12 cellular contexts compared by ENCODE assay signal in the genomic region with DNA sequence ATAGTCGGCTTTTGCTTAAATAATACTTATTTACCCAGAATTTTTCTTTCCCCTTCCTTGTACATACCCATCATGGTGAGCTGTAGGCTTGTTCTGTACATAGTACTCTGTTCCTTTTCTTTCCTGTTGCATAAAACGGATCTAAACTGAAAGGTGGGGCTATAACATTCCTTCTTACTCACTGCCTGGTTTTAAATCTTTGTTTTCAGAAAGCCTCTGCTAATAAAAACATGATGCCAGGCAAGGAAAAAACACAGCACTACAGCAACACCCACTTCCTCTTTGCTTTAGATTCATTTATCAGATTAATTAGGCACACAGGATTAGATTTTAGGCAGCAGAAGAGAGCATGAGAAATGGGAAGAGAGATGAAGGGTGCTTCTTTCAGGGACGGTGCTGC. TPM values are rescaled to one million over a fixed set of nuclear protein-coding genes. Genes with fewer than 3 reads are reported as not detected.
DNase-seq lines count a peak whose midpoint lies in the region; ATAC-seq and TF ChIP-seq lines count a peak whose summit lies in the region.
"Had no signal": no experiment of that assay in that cellular context is flagged by ENCODE, and none has a peak within 500 bp of the region (broad histone marks: within the 10 kb centered on the region; RNA-seq: fewer than 3 reads in every experiment).

No MANE protein-coding gene starts in this region.

- H3K27ac ChIP-seq in A673 (ENCODE audit: low read depth, low read length, poor library complexity, severe bottlenecking) (peak overlapping the region; percentile 27), HUES64 (ENCODE audit: low read depth, low read length) (0 out of 2 replicates have a peak overlapping the region, but pooled peaks have one; percentile 97)

- no peaks in the 10 kb centered on the region for H3K9me3 Mint-ChIP-seq in mesothelial cell of epicardium
- no peaks in the 10 kb centered on the region for H3K9me3 Mint-ChIP-seq in activated CD4-positive, alpha-beta T cell treated with anti-CD3 and anti-CD28 coated beads for 36 hours (ENCODE audit: low read depth)

- H3K27me3 ChIP-seq in A673 (replicated peaks; ENCODE audit: insufficient read depth, low read depth, low read length, poor library complexity) = no peaks in the 10 kb centered on the region
- no peaks in the 10 kb centered on the region for H3K27me3 ChIP-seq in HUES64 (ENCODE audit: insufficient read depth, low read length)

- H3K9ac ChIP-seq in HUES64 (ENCODE audit: low read depth, low read length) = no peak overlapping the region

- H3K36me3 Mint-ChIP-seq in mesothelial cell of epicardium = peaks cover 30% of the 10 kb centered on the region
- H3K36me3 Mint-ChIP-seq in activated CD4-positive, alpha-beta T cell treated with anti-CD3 and anti-CD28 coated beads for 36 hours (ENCODE audit: low read depth) = peaks cover 52% of the 10 kb centered on the region

- ATAC-seq in activated CD4-positive, alpha-beta T cell treated with anti-CD3 and anti-CD28 coated beads for 36 hours = no peak

- CTCF ChIA-PET in A673 (lab: Charles Lee) = no interaction called here
- CTCF ChIA-PET in activated CD4-positive, alpha-beta T cell treated with anti-CD3 and anti-CD28 coated beads for 36 hours (lab: Charles Lee) = no interaction called here

- TF ChIP-seq CTCF in A673 (conservative IDR thresholded peaks at IDR 0.05; ENCODE audit: low read depth, low read length) (no peak), cardiac fibroblast (IDR thresholded peaks at IDR 0.05; ENCODE audit: low read depth, low read length) (no peak), mesothelial cell of epicardium (IDR thresholded peaks at IDR 0.05; ENCODE audit: unreplicated experiment) (no peak)

- POLR2A ChIA-PET in A673 (lab: Charles Lee; ENCODE audit: low non-redundant PET) = no interaction called here
- POLR2A ChIA-PET in activated CD4-positive, alpha-beta T cell treated with anti-CD3 and anti-CD28 coated beads for 36 hours (lab: Charles Lee) = no interaction called here

- no peaks in the 10 kb centered on the region for H3K36me3 ChIP-seq in A673 (ENCODE audit: insufficient read depth, low read length, poor library complexity, severe bottlenecking)
- H3K36me3 ChIP-seq in HUES64 (ENCODE audit: insufficient read depth, low read length) = peaks cover 55% of the 10 kb centered on the region

- H3K9me3 ChIP-seq in A673 (ENCODE audit: low read depth, low read length, poor library complexity, severe bottlenecking) (no peaks in the 10 kb centered on the region), HUES64 (ENCODE audit: insufficient read depth, low read depth, low read length) (no peaks in the 10 kb centered on the region)

- no peaks in the 10 kb centered on the region for H3K27me3 Mint-ChIP-seq in mesothelial cell of epicardium (ENCODE audit: low read depth)
- no peaks in the 10 kb centered on the region for H3K27me3 Mint-ChIP-seq in activated CD4-positive, alpha-beta T cell treated with anti-CD3 and anti-CD28 coated beads for 36 hours

- intact Hi-C loops in A673 (cut with micrococcal nuclease; ENCODE audit: unreplicated experiment) = no loop called here
- intact Hi-C loops in activated CD4-positive, alpha-beta T cell treated with anti-CD3 and anti-CD28 coated beads for 36 hours (cut with DNase I, micrococcal nuclease) = no loop called here

- H3K4me3 ChIP-seq in A673 (ENCODE audit: low read depth, low read length, poor library complexity, severe bottlenecking) = no peak overlapping the region
- H3K4me3 ChIP-seq in HUES64 (ENCODE audit: low read length) = no peak overlapping the region
- no peak overlapping the region for H3K4me3 ChIP-seq in cardiac fibroblast (replicated peaks in 1 of 2; ENCODE audit: low read depth in 2 of 2, low read length in 2 of 2)

- 92% methylated on average over 3 of the region's 3 CpGs for WGBS in HUES64

- DNase-seq in A673 (ENCODE audit: low spot score) (peak; percentile 42), cardiac fibroblast (ENCODE audit: low read depth in 2 of 2) (peak; percentile 70 to 83), mesothelial cell of epicardium (ENCODE audit: low spot score in 2 of 2, unreplicated experiment in 2 of 2) (no peak), NCI-H1694 (lab: John Stamatoyannopoulos, UW) (no peak), DMS153 (lab: John Stamatoyannopoulos, UW) (no peak), NCI-H2029 (lab: John Stamatoyannopoulos, UW) (no peak)
- DNase-seq in activated CD4-positive, alpha-beta T cell treated with anti-CD3 and anti-CD28 coated beads for 36 hours = no peak
- DNase-seq: effector CD4-positive, alpha-beta T cell; H7; NCI-H1436 treated with DMSO at 0.1 percent for 48 hours; stimulated activated naive CD4-positive, alpha-beta T cell treated with Interleukin-2 at 50 U/mL for 16 hours had no signal

- no TSS peak for BruUV-seq in A673 (replicated peaks; lab: Mats Ljungman, UMichigan)

- peak overlapping the region; percentile 62 for H3K27ac Mint-ChIP-seq in mesothelial cell of epicardium
- no peak overlapping the region for H3K27ac Mint-ChIP-seq in activated CD4-positive, alpha-beta T cell treated with anti-CD3 and anti-CD28 coated beads for 36 hours

- peaks cover 41% of the 10 kb centered on the region for H3K4me1 ChIP-seq in A673 (ENCODE audit: insufficient read depth, low read length, poor library complexity, severe bottlenecking)
- H3K4me1 ChIP-seq in HUES64 (ENCODE audit: insufficient read depth, low read length) = peaks cover 35% of the 10 kb centered on the region

- H3K4me1 Mint-ChIP-seq in mesothelial cell of epicardium = peaks cover 20% of the 10 kb centered on the region
- peaks cover 22% of the 10 kb centered on the region for H3K4me1 Mint-ChIP-seq in activated CD4-positive, alpha-beta T cell treated with anti-CD3 and anti-CD28 coated beads for 36 hours

- no peak overlapping the region for H3K4me3 Mint-ChIP-seq in mesothelial cell of epicardium
- no peak overlapping the region for H3K4me3 Mint-ChIP-seq in activated CD4-positive, alpha-beta T cell treated with anti-CD3 and anti-CD28 coated beads for 36 hours

RNA-seq across cellular contexts. Expression of a gene that starts 19.6 kb away (rescaled TPM):
- total RNA-seq in A673 (2021) (1.1 and 1.9 TPM in 2 replicates), mesothelial cell of epicardium (35.0 to 36.5 TPM (median 35.8 TPM) in 3 replicates)
- 7.7 TPM for polyA plus RNA-seq in HUES64 (2013, experiment 1 of 2)
- 11.9 TPM for polyA plus RNA-seq in HUES64 (2013, experiment 2 of 2)
- total RNA-seq in activated CD4-positive, alpha-beta T cell treated with anti-CD3 and anti-CD28 coated beads for 36 hours = 1 to 10 TPM in 1 of 2 experiments, under 1 TPM in 1; 0.97 to 1.3 TPM

Comparison
In these comparisons a context has a peak if more than half of its experiments do, and no peak if none do; other contexts are left out.
1. DNase-seq: peak in A673 (single experiment) and cardiac fibroblast (2 of 2); none in mesothelial cell of epicardium (0 of 2), NCI-H1694 (single experiment), activated CD4-positive, alpha-beta T cell treated with anti-CD3 and anti-CD28 coated beads for 36 hours (single experiment), DMS153 (single experiment) and NCI-H2029 (single experiment).
2. RNA of a gene that starts 19.6 kb away (total RNA-seq): 35.0 to 36.5 TPM in mesothelial cell of epicardium; 0.97 to 1.3 TPM in activated CD4-positive, alpha-beta T cell treated with anti-CD3 and anti-CD28 coated beads for 36 hours and 1.1 to 1.9 TPM in A673; every median in the first group is over 10 times any median in the second.